Comparison of ENCODE assay signal across 11 cellular contexts in the genomic region with DNA sequence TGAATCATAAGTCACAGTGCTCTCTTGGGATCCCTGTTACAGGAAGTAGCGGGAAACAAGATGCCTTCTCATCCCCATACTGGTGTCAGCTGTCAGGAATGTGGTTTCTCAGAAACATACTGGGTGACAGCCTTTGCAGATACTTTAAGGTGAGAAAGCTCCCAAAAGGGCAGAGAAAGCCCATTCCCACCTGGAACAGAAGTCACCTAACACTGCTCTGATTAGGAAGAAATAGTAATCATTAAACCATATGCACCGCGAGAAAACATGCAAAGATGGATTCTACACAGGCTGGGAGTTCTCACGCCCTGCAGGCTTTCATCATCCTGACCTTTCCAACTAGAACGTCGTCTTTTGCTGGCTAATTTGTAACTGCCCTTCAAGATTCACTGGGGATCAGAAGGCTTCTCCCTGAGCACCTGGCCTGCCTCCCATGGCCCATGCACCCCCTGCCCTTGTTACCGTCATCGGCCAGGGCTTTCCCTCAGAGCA. TPM values are rescaled to one million over a fixed set of nuclear protein-coding genes. Genes with fewer than 3 reads are reported as not detected.
A peak's percentile ranks its signal among the peaks of the same experiment; 100 is the strongest.
DNase-seq lines count a peak whose midpoint lies in the region; FAIRE-seq and TF ChIP-seq lines count a peak whose summit lies in the region.
"Had no signal": no experiment of that assay in that cellular context is flagged by ENCODE, and none has a peak within 500 bp of the region (broad histone marks: within the 10 kb centered on the region; RNA-seq: fewer than 3 reads in every experiment).

No MANE protein-coding gene starts in this region.

- H3K4me1 ChIP-seq in fibroblast of lung (ENCODE audit: control insufficient read depth, extremely low read depth, insufficient read depth, low read length), result peaks cover 17% of the 10 kb centered on the region
- H3K4me1 ChIP-seq in osteoblast (ENCODE audit: insufficient read depth, low read length), result peaks cover 11% of the 10 kb centered on the region

- H3K27ac ChIP-seq in fibroblast of lung (ENCODE audit: insufficient read depth, low read length), result peak overlapping the region; percentile 57
- peak overlapping the region; percentile 15 for H3K27ac ChIP-seq in osteoblast (ENCODE audit: low read depth, low read length)
- H3K27ac ChIP-seq: VCaP had no signal

- no peak overlapping the region for H2AFZ ChIP-seq in fibroblast of lung (ENCODE audit: low read length)
- no peak overlapping the region for H2AFZ ChIP-seq in osteoblast (ENCODE audit: low read length)

- H3K36me3 ChIP-seq in fibroblast of lung (ENCODE audit: control insufficient read depth, insufficient read depth, low read length) (no peaks in the 10 kb centered on the region), osteoblast (ENCODE audit: insufficient read depth, low read length) (no peaks in the 10 kb centered on the region)

- in situ Hi-C loops in Caki2 (cut with HindIII; ENCODE audit: low pct_unique_long_range_greater_than_20kb, low sequenced_read_pairs), result no loop called here

- no peak overlapping the region for H3K9ac ChIP-seq in fibroblast of lung (ENCODE audit: insufficient read depth, low read length)

- no peaks in the 10 kb centered on the region for H3K27me3 ChIP-seq in fibroblast of lung (ENCODE audit: control insufficient read depth, insufficient read depth, low read length)
- peaks cover 24% of the 10 kb centered on the region for H3K27me3 ChIP-seq in osteoblast (ENCODE audit: insufficient read depth, low read length)

- TF ChIP-seq CTCF in fibroblast of lung (conservative IDR thresholded peaks at IDR 0.05 in 1 of 2, IDR thresholded peaks at IDR 0.05 in 1 of 2; ENCODE audit: low read depth in 1 of 2, low read length in 2 of 2) (no peak), osteoblast (IDR thresholded peaks at IDR 0.05; ENCODE audit: extremely low read depth, low read depth, low read length) (no peak)

- peak; percentile 79 for FAIRE-seq in RCC 7860 (lab: Jason Lieb, UNC)

- DNase-seq in Caki2 (ENCODE audit: low read depth) (peak; percentile 7), RCC 7860 (ENCODE audit: low spot score) (peak; percentile 68), fibroblast of lung (ENCODE audit: low read depth in 2 of 2) (peak; percentile 54 to 70), osteoblast (ENCODE audit: insufficient read length, low spot score, missing footprints) (peak; percentile 22), SHP77 treated with DMSO at 0.1 percent for 48 hours (lab: John Stamatoyannopoulos, UW) (no peak), NK-92 (lab: John Stamatoyannopoulos, UW; ENCODE audit: unreplicated experiment) (no peak), GM19240 (ENCODE audit: insufficient read length, low spot score) (no peak), NCI-H2107 (lab: John Stamatoyannopoulos, UW) (no peak)
- DNase-seq: activated T-cell treated with anti-CD3 and anti-CD28 coated beads, Interleukin-2, amount 50 U/mL, for 1 hour; NCI-H2081 had no signal

- H3K79me2 ChIP-seq in fibroblast of lung (ENCODE audit: control insufficient read depth, insufficient read depth, low read length) (no peaks in the 10 kb centered on the region), osteoblast (ENCODE audit: insufficient read depth, low read length) (no peaks in the 10 kb centered on the region)

- H3K4me3 ChIP-seq in fibroblast of lung (replicated peaks in 1 of 4; ENCODE audit: control extremely low read depth in 1 of 4, insufficient read depth in 1 of 4, low read depth in 3 of 4, low read length in 4 of 4), result no peak overlapping the region
- H3K4me3 ChIP-seq in osteoblast (ENCODE audit: insufficient read depth, low read length), result no peak overlapping the region

- H3K4me2 ChIP-seq in fibroblast of lung (ENCODE audit: extremely low read depth, insufficient read depth, low read length) (no peak overlapping the region), osteoblast (ENCODE audit: insufficient read depth, low read length) (no peak overlapping the region)

- H4K20me1 ChIP-seq in fibroblast of lung (ENCODE audit: control insufficient read depth, extremely low read depth, insufficient read depth, low read length) (no peaks in the 10 kb centered on the region), osteoblast (ENCODE audit: insufficient read depth, low read length) (no peaks in the 10 kb centered on the region)

- no peaks in the 10 kb centered on the region for H3K9me3 ChIP-seq in fibroblast of lung (ENCODE audit: control insufficient read depth, insufficient read depth, low read depth, low read length)
- H3K9me3 ChIP-seq in osteoblast (ENCODE audit: low read depth, low read length), result peaks cover 2% of the 10 kb centered on the region

RNA-seq across cellular contexts. Expression of a gene that starts 46.2 kb away (rescaled TPM):
- total RNA-seq in Caki2 (2014; rRNA removed; shearing (Covaris generic); ENCODE audit: low replicate concordance), result 3.1 and 4.4 TPM in 2 replicates
- total RNA-seq in fibroblast of lung (6.2 and 9.7 TPM in 2 replicates), osteoblast (2.9 and 7.1 TPM in 2 replicates)
- 2.0 and 3.9 TPM in 2 replicates for polyA plus RNA-seq in fibroblast of lung
- 1.2 and 2.2 TPM in 2 replicates for polyA plus RNA-seq in fibroblast of lung (2012)
- polyA minus RNA-seq in fibroblast of lung (ENCODE audit: low replicate concordance), result 0.30 and 4.2 TPM in 2 replicates

Comparison
In these comparisons a context has a peak if more than half of its experiments do, and no peak if none do; other contexts are left out.
1. DNase-seq: peak in Caki2 (single experiment), RCC 7860 (single experiment), fibroblast of lung (2 of 2) and osteoblast (single experiment); none in SHP77 treated with DMSO at 0.1 percent for 48 hours (single experiment), NK-92 (single experiment), GM19240 (single experiment) and NCI-H2107 (single experiment).